Comparison of ENCODE assay signal across 8 cellular contexts in genomic region chr3:47475029-47475569, GRCh38. TPM values are rescaled to one million over a fixed set of nuclear protein-coding genes. Genes with fewer than 3 reads are reported as not detected.
DNase-seq lines count a peak whose midpoint lies in the region; ATAC-seq and TF ChIP-seq lines count a peak whose summit lies in the region.

No MANE protein-coding gene starts in this region.

- H3K27ac ChIP-seq in HCT116 (ENCODE audit: low read depth, low read length) = peak overlapping the region; percentile 63

- peak overlapping the region; percentile 91 for H3K27ac Mint-ChIP-seq in WTC11

- H3K4me2 ChIP-seq in HCT116 (ENCODE audit: low read length) = peak overlapping the region; percentile 86

- intact Hi-C loops in HCT116 (cut with micrococcal nuclease) = loop anchor here (2.0 kb wide), 1 partner anchor 38 kb away; the partner anchor contains the start of gene ELP6

- H3K27me3 Mint-ChIP-seq in WTC11 (ENCODE audit: low read depth) = no peaks in the 10 kb centered on the region

- TF ChIP-seq CTCF in AG09309 (IDR thresholded peaks at IDR 0.05; ENCODE audit: control insufficient read depth, insufficient read depth, low read depth, low read length, missing control alignments) (no peak), HCT116 (IDR thresholded peaks at IDR 0.05 in 2 of 3, conservative IDR thresholded peaks at IDR 0.05 in 1 of 3; ENCODE audit: borderline replicate concordance in 1 of 3, insufficient read depth in 1 of 3, low read depth in 2 of 3, low read length in 2 of 3) (no peak), WTC11 (IDR thresholded peaks at IDR 0.05) (no peak), omental fat pad (IDR thresholded peaks at IDR 0.05) (no peak)

- H3K4me3 ChIP-seq in AG09309 (ENCODE audit: control insufficient read depth, low read depth, low read length) = peak overlapping the region; percentile 87
- H3K4me3 ChIP-seq in HCT116 (replicated peaks in 1 of 2; ENCODE audit: low read depth in 1 of 2, low read length in 2 of 2) = peak overlapping the region; percentile 65 to 97

- no peak for TF ChIP-seq RAD21 in HCT116 (IDR thresholded peaks at IDR 0.05; ENCODE audit: low read depth)

- H3K4me3 Mint-ChIP-seq in WTC11 = peak overlapping the region; percentile 92

- CTCF ChIA-PET in HCT116 (lab: Charles Lee) = interaction anchor here (1.3 to 2.0 kb wide), 4 partner anchors 9 to 683 kb away, joined by 3 to 14 read pairs (median 4); no protein-coding TSS in a partner anchor
- CTCF ChIA-PET in WTC11 (lab: Charles Lee) = interaction anchor here (0.9 to 2.5 kb wide), 2 partner anchors 39 to 54 kb away, joined by 3 to 18 read pairs; no protein-coding TSS in a partner anchor

- no peaks in the 10 kb centered on the region for H3K27me3 ChIP-seq in HCT116 (ENCODE audit: insufficient read depth, low read length)

- no peaks in the 10 kb centered on the region for H3K36me3 ChIP-seq in HCT116 (ENCODE audit: control insufficient read depth in 1 of 2, insufficient read depth in 2 of 2, low read length in 2 of 2)

- H4K20me1 ChIP-seq in HCT116 (ENCODE audit: insufficient read depth) = no peaks in the 10 kb centered on the region; the same call in 1 of the 2 replicates

- peaks cover 48% of the 10 kb centered on the region for H3K79me2 ChIP-seq in HCT116 (ENCODE audit: insufficient read depth, low read length)

- H3K36me3 Mint-ChIP-seq in WTC11 = no peaks in the 10 kb centered on the region

- TSS peak; percentile 64 for BruUV-seq in HCT116 (replicated peaks; lab: Mats Ljungman, UMichigan)

- RAD21 ChIA-PET in HCT116 (lab: Charles Lee; ENCODE audit: low non-redundant PET in 1 of 2, low total read pairs in 2 of 2, uncharacterized antibody in 2 of 2, unreplicated experiment in 2 of 2) = interaction anchor here in 1 of 2 experiments (0.9 kb wide), 1 partner anchor 54 kb away, joined by 3 read pairs; no protein-coding TSS in a partner anchor

- H2AFZ ChIP-seq in HCT116 (ENCODE audit: low read depth, low read length, poor library complexity, severe bottlenecking) = no peak overlapping the region

- no peaks in the 10 kb centered on the region for H3K9me2 ChIP-seq in HCT116 (ENCODE audit: insufficient read depth)

- no peak for TF ChIP-seq POLR2A in HCT116 (IDR thresholded peaks at IDR 0.05; ENCODE audit: borderline replicate concordance, extremely low read depth, insufficient read depth, insufficient read length)

- DNase-seq in AG09309 (ENCODE audit: low read depth) = no peak
- no peak for DNase-seq in HCT116 (ENCODE audit: low read depth, low spot score)
- DNase-seq in WTC11 (ENCODE audit: low spot score) = no peak
- DNase-seq in fibroblast of peridontal ligament (ENCODE audit: extremely low read depth) = peak; percentile 48
- no peak for DNase-seq in omental fat pad (ENCODE audit: low spot score)
- DNase-seq in T-helper 9 cell = no peak

- H3K9me3 ChIP-seq in HCT116 (ENCODE audit: control insufficient read depth in 1 of 2, insufficient read depth in 1 of 2, low read depth in 1 of 2, low read length in 2 of 2) = no peaks in the 10 kb centered on the region

- no peak for ATAC-seq in HCT116
- ATAC-seq in WTC11 = no peak
- peak; percentile 12 for ATAC-seq in omental fat pad (ENCODE audit: low FRiP score)
- no peak for ATAC-seq in HG03135 (IDR thresholded peaks at IDR 0.05; ENCODE audit: unreplicated experiment)
- no peak for ATAC-seq in HG03460 (IDR thresholded peaks at IDR 0.05; ENCODE audit: unreplicated experiment)

- POLR2A ChIA-PET in HCT116 (lab: Charles Lee) (interaction anchor here (0.9 kb wide), 1 partner anchor 16 kb away, joined by 4 read pairs; no protein-coding TSS in a partner anchor), WTC11 (lab: Charles Lee) (interaction anchor here (1.0 kb wide), 1 partner anchor 53 kb away, joined by 3 read pairs; no protein-coding TSS in a partner anchor)

- peaks cover 2 to 24% of the 10 kb centered on the region in 2 experiments; a peak in 2 of 4 replicates for H3K4me1 ChIP-seq in HCT116 (ENCODE audit: control insufficient read depth in 1 of 2, insufficient read depth in 2 of 2, low read length in 2 of 2)

- peaks cover 4% of the 10 kb centered on the region; the same call in 1 of the 2 replicates for H3K9me3 Mint-ChIP-seq in WTC11

- H3K4me1 Mint-ChIP-seq in WTC11 = peaks cover 33% of the 10 kb centered on the region

- H3K9ac ChIP-seq in HCT116 (ENCODE audit: low read length) = peak overlapping the region; percentile 69

TF ChIP-seq in HCT116, 20 proteins besides CTCF, POLR2A, EP300 and RAD21 (continues in another document):
- TF ChIP-seq EZH2phosphoT487 (IDR thresholded peaks at IDR 0.05; ENCODE audit: borderline replicate concordance) (no peak), EZH2 (IDR thresholded peaks at IDR 0.05) (no peak), SRF (IDR thresholded peaks at IDR 0.05; ENCODE audit: low read depth) (no peak), FOSL1 (IDR thresholded peaks at IDR 0.05; ENCODE audit: low read depth) (no peak), YY1 (IDR thresholded peaks at IDR 0.05; ENCODE audit: extremely low read depth, insufficient replicate concordance, low read depth, low read length) (no peak), ZNF274 (IDR thresholded peaks at IDR 0.05; ENCODE audit: low read depth, low read length) (no peak), SP1 (IDR thresholded peaks at IDR 0.05; ENCODE audit: low read depth) (no peak), CBX3 (IDR thresholded peaks at IDR 0.05; ENCODE audit: low read depth) (no peak)
- TF ChIP-seq, protein P1, sequence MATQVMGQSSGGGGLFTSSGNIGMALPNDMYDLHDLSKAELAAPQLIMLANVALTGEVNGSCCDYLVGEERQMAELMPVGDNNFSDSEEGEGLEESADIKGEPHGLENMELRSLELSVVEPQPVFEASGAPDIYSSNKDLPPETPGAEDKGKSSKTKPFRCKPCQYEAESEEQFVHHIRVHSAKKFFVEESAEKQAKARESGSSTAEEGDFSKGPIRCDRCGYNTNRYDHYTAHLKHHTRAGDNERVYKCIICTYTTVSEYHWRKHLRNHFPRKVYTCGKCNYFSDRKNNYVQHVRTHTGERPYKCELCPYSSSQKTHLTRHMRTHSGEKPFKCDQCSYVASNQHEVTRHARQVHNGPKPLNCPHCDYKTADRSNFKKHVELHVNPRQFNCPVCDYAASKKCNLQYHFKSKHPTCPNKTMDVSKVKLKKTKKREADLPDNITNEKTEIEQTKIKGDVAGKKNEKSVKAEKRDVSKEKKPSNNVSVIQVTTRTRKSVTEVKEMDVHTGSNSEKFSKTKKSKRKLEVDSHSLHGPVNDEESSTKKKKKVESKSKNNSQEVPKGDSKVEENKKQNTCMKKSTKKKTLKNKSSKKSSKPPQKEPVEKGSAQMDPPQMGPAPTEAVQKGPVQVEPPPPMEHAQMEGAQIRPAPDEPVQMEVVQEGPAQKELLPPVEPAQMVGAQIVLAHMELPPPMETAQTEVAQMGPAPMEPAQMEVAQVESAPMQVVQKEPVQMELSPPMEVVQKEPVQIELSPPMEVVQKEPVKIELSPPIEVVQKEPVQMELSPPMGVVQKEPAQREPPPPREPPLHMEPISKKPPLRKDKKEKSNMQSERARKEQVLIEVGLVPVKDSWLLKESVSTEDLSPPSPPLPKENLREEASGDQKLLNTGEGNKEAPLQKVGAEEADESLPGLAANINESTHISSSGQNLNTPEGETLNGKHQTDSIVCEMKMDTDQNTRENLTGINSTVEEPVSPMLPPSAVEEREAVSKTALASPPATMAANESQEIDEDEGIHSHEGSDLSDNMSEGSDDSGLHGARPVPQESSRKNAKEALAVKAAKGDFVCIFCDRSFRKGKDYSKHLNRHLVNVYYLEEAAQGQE (IDR thresholded peaks at IDR 0.05; ENCODE audit: low read depth) = no peak

TF ChIP-seq in WTC11, 78 proteins besides CTCF, POLR2A, EP300 and RAD21:
- TF ChIP-seq PRRX2 (CRISPR knock-in tag; IDR thresholded peaks at IDR 0.05) (no peak), ZNF232 (CRISPR knock-in tag; IDR thresholded peaks at IDR 0.05) (0 out of 2 replicates have a peak, but pooled peaks have one; percentile 8)

RNA-seq across cellular contexts. Expression of gene SCAP, which starts 0.6 kb away (rescaled TPM):
- 67.6 TPM for total RNA-seq in HCT116 (2021; ENCODE audit: unreplicated experiment)
- 46.3 and 49.8 TPM in 2 replicates for polyA plus RNA-seq in HCT116 (2012)
- 115 to 117 TPM (median 117 TPM) in 3 replicates for total RNA-seq in WTC11 (2021)
- 10 to 100 TPM; 57.7 to 83.2 (median 78.7) TPM for total RNA-seq in omental fat pad

RNA-seq across cellular contexts. Expression of gene ELP6, which starts 38.4 kb away (rescaled TPM):
- 38.8 TPM for total RNA-seq in HCT116 (2021; ENCODE audit: unreplicated experiment)
- 31.1 and 36.3 TPM in 2 replicates for polyA plus RNA-seq in HCT116 (2012)
- 62.0 to 67.6 TPM (median 65.4 TPM) in 3 replicates for total RNA-seq in WTC11 (2021)
- 10 to 100 TPM; 14.8 to 31.2 (median 23.8) TPM for total RNA-seq in omental fat pad
